Comparison of ENCODE assay signal across 8 cellular contexts in the genomic region with DNA sequence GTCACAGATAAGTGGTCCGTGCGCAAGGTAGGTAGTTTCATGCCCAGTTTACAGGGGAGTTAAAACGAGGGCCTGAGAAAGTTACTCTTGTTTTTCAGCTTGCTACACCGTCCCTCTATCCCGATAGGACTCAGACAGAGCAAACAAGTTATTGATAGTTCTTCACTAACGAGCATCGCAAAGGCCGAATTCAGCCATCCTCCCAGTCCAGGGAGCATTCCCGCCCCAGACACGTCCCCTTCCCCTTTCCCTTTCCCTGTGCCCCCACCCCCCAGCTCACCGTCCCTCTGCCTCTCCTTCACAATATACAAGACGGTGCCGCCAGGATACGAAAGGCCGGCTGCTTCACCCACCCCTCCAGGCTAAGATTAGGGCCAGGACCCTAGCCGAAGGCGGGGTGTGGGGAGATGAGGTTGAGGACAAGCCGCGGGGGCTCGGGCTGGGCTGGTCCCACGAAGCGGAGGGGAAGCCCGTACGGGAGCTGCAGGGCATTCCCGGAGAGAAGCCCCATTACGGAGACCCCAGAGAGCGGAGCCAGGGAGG. TPM values are rescaled to one million over a fixed set of nuclear protein-coding genes. Genes with fewer than 3 reads are reported as not detected.
DNase-seq lines count a peak whose midpoint lies in the region; TF ChIP-seq lines count a peak whose summit lies in the region.

No MANE protein-coding gene starts in this region.

- H3K4me3 ChIP-seq in NB4 (ENCODE audit: low read depth, low read length) (peak overlapping the region; percentile 80), colonic mucosa (peak overlapping the region; percentile 97), uterus (peak overlapping the region; percentile 76 to 99)

- TF ChIP-seq POLR2A in NB4 (IDR thresholded peaks at IDR 0.05; ENCODE audit: extremely low read depth, insufficient read length) (no peak), uterus (IDR thresholded peaks at IDR 0.05) (no peak)

- H3K27ac ChIP-seq in colonic mucosa (peak overlapping the region; percentile 73), uterus (peak overlapping the region; percentile 70 to 83)

- no peak for TF ChIP-seq CTCF in NB4 (IDR thresholded peaks at IDR 0.05; ENCODE audit: low read depth, low read length)
- no peak for TF ChIP-seq CTCF in colonic mucosa (IDR thresholded peaks at IDR 0.05)
- TF ChIP-seq CTCF in uterus (IDR thresholded peaks at IDR 0.05) = no peak

- peak; percentile 5 for DNase-seq in SKM-1 (lab: John Stamatoyannopoulos, UW; ENCODE audit: unreplicated experiment)
- no peak for DNase-seq in SKM-1 treated with dmso at 0.1 percent for 144 hours (lab: John Stamatoyannopoulos, UW; ENCODE audit: unreplicated experiment)
- DNase-seq in NB4 (ENCODE audit: low read depth) = no peak
- peak; percentile 48 for DNase-seq in colonic mucosa
- DNase-seq in medulla oblongata (ENCODE audit: extremely low spot score) = peak; percentile 11
- no peak for DNase-seq in uterus
- no peak for DNase-seq in DMS153 treated with DMSO at 0.1 percent for 48 hours (lab: John Stamatoyannopoulos, UW; ENCODE audit: unreplicated experiment)
- no peak for DNase-seq in NCI-H128 (lab: John Stamatoyannopoulos, UW; ENCODE audit: unreplicated experiment)

- H3K4me1 ChIP-seq in colonic mucosa (no peaks in the 10 kb centered on the region), uterus (peaks cover 0 to 4% of the 10 kb centered on the region in 2 donors)

- H3K9me3 ChIP-seq in colonic mucosa = no peaks in the 10 kb centered on the region
- H3K9me3 ChIP-seq in uterus = no peaks in the 10 kb centered on the region

- peak overlapping the region; percentile 93 to 99 for H3K9ac ChIP-seq in colonic mucosa (ENCODE audit: low read depth in 2 of 2, low read length in 2 of 2)

- intact Hi-C loops in colonic mucosa (cut with DNase I) = no loop called here
- intact Hi-C loops in uterus (cut with DNase I; ENCODE audit: low total_unique reads) = no loop called here

- H3K27me3 ChIP-seq in colonic mucosa = no peaks in the 10 kb centered on the region
- no peaks in the 10 kb centered on the region for H3K27me3 ChIP-seq in uterus

- H3K36me3 ChIP-seq in colonic mucosa (no peaks in the 10 kb centered on the region), uterus (no peaks in the 10 kb centered on the region)

RNA-seq across cellular contexts. Expression of a gene that starts 0.6 kb away (rescaled TPM):
- 10 to 100 TPM; 57.4 to 89.1 TPM for total RNA-seq in colonic mucosa
- total RNA-seq in uterus = 100 to 1,000 TPM in 1 of 4 donors, 10 to 100 TPM in 3; 57.0 to 112 (median 67.5) TPM

RNA-seq across cellular contexts. Expression of a gene that starts 4.3 kb away (rescaled TPM):
- 1 to 10 TPM; 1.3 to 2.8 TPM for total RNA-seq in colonic mucosa
- total RNA-seq in uterus = 10 to 100 TPM in 2 of 4 donors, 1 to 10 TPM in 2; 4.1 to 21.2 (median 9.6) TPM

RNA-seq across cellular contexts. Expression of a gene that starts 27.4 kb away (rescaled TPM):
- total RNA-seq in colonic mucosa (10 to 100 TPM; 17.1 to 45.7 TPM), uterus (10 to 100 TPM in 1 of 4 donors, 1 to 10 TPM in 2, under 1 TPM in 1; 0.51 to 17.8 (median 7.9) TPM)

RNA-seq across cellular contexts. Expression of a gene that starts 27.6 kb away (rescaled TPM):
- 100 to 1,000 TPM; 173 to 227 TPM for total RNA-seq in colonic mucosa
- total RNA-seq in uterus = 10 to 100 TPM in 3 of 4 donors, 1 to 10 TPM in 1; 4.6 to 74.5 (median 26.7) TPM

RNA-seq across cellular contexts. Expression of a gene that starts 55.4 kb away (rescaled TPM):
- total RNA-seq in colonic mucosa (100 to 1,000 TPM; 181 to 263 TPM), uterus (100 to 1,000 TPM in 1 of 4 donors, 10 to 100 TPM in 3; 34.7 to 162 (median 63.4) TPM)

Comparison
In these comparisons a context has a peak if more than half of its experiments do, and no peak if none do; other contexts are left out.
1. DNase-seq: peak in SKM-1 (single experiment), colonic mucosa (single experiment) and medulla oblongata (single experiment); none in SKM-1 treated with dmso at 0.1 percent for 144 hours (single experiment), NB4 (single experiment), uterus (0 of 2), DMS153 treated with DMSO at 0.1 percent for 48 hours (single experiment) and NCI-H128 (single experiment).
2. Peak in every context shown above with its lines, with median percentiles within 50 percentile points of each other: H3K4me3 ChIP-seq.